In the genomic region with DNA sequence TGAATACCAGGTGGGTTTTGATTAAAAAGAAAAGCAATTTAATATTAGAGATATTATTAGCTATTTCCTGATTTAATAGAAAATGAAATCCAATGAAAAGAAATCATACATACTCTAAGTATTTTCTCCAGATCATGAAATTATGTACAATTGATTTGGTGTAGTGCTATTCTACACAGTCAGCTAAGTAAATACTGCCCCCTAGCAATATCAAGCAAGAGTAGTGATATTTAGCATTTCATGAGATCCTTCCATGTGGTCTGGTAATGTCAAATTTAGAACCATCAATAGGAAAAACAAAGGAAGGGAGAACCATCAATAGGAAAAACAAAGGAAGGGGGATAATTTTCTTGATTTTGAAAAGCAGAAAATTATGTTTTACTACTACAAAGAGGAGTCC, we compare ENCODE assay signal across 10 cellular contexts.
DNase-seq lines count a peak whose midpoint lies in the region; ATAC-seq and TF ChIP-seq lines count a peak whose summit lies in the region.
"Had no signal": no experiment of that assay in that cellular context is flagged by ENCODE, and none has a peak within 500 bp of the region (broad histone marks: within the 10 kb centered on the region; RNA-seq: fewer than 3 reads in every experiment).

No MANE protein-coding gene starts in this region.

- no peaks in the 10 kb centered on the region for H3K27me3 ChIP-seq in prostate gland (replicated peaks; ENCODE audit: insufficient read depth)

- no peak overlapping the region for H3K27ac Mint-ChIP-seq in chondrocyte (ENCODE audit: unreplicated experiment)
- H3K27ac Mint-ChIP-seq: CD4-positive, CD25-positive, alpha-beta regulatory T cell had no signal

- H3K4me1 Mint-ChIP-seq in chondrocyte (ENCODE audit: low read depth), result no peaks in the 10 kb centered on the region

- intact Hi-C loops in prostate gland (cut with DNase I), result loop anchor here (10.0 kb wide), 1 partner anchor 497 kb away; the partner anchor contains the start of genes GSTCD and INTS12

- H3K4me3 Mint-ChIP-seq in chondrocyte (ENCODE audit: unreplicated experiment), result no peak overlapping the region
- H3K4me3 Mint-ChIP-seq: CD4-positive, CD25-positive, alpha-beta regulatory T cell had no signal

- peak; percentile 89 for TF ChIP-seq CTCF in chondrocyte (IDR thresholded peaks at IDR 0.05)
- TF ChIP-seq CTCF in prostate gland (IDR thresholded peaks at IDR 0.05), result peak in 3 of 4 experiments; percentile 12 to 27 (median 21)

- H3K4me1 ChIP-seq in prostate gland (replicated peaks), result no peaks in the 10 kb centered on the region
- H3K4me1 ChIP-seq: parathyroid adenoma had no signal

- DNase-seq in NCI-H2107 treated with DMSO at 0.1 percent for 48 hours (lab: John Stamatoyannopoulos, UW; ENCODE audit: unreplicated experiment), result peak; percentile 2
- no peak for DNase-seq in NCI-H2107 (lab: John Stamatoyannopoulos, UW)
- peak; percentile 17 for DNase-seq in NCI-H1694 treated with DMSO at 0.1 percent for 48 hours (lab: John Stamatoyannopoulos, UW)
- DNase-seq in chondrocyte (ENCODE audit: low spot score), result no peak
- DNase-seq in prostate gland (ENCODE audit: low spot score), result no peak
- DNase-seq in HPDE6-E6E7 (ENCODE audit: extremely low spot score), result no peak
- DNase-seq in GM19240 (ENCODE audit: insufficient read length, low spot score), result no peak

- H3K36me3 Mint-ChIP-seq in chondrocyte (ENCODE audit: low read depth), result peaks cover 3% of the 10 kb centered on the region

- no peak for TF ChIP-seq POLR2A in prostate gland (IDR thresholded peaks at IDR 0.05)

- H3K27ac ChIP-seq in prostate gland, result no peak overlapping the region
- H3K27ac ChIP-seq: parathyroid adenoma had no signal

- H3K36me3 ChIP-seq in prostate gland, result no peaks in the 10 kb centered on the region

- H3K9me3 ChIP-seq in prostate gland, result no peaks in the 10 kb centered on the region

- ATAC-seq in HG03354 (IDR thresholded peaks at IDR 0.05; ENCODE audit: poor library complexity, severe bottlenecking, unreplicated experiment), result no peak

- H3K27me3 Mint-ChIP-seq in chondrocyte (ENCODE audit: low read depth), result no peaks in the 10 kb centered on the region
- H3K27me3 Mint-ChIP-seq: CD4-positive, CD25-positive, alpha-beta regulatory T cell had no signal

- H3K9me3 Mint-ChIP-seq in chondrocyte (ENCODE audit: low read depth), result no peaks in the 10 kb centered on the region
- H3K9me3 Mint-ChIP-seq: CD4-positive, CD25-positive, alpha-beta regulatory T cell had no signal

- no peak overlapping the region for H3K4me3 ChIP-seq in prostate gland

Comparison
In these comparisons a context has a peak if more than half of its experiments do, and no peak if none do; other contexts are left out.
1. DNase-seq: peak in NCI-H2107 treated with DMSO at 0.1 percent for 48 hours (single experiment) and NCI-H1694 treated with DMSO at 0.1 percent for 48 hours (single experiment); none in NCI-H2107 (single experiment), chondrocyte (single experiment), prostate gland (single experiment), HPDE6-E6E7 (single experiment) and GM19240 (single experiment).